Comparison of ENCODE assay signal across 9 cellular contexts in the genomic region with DNA sequence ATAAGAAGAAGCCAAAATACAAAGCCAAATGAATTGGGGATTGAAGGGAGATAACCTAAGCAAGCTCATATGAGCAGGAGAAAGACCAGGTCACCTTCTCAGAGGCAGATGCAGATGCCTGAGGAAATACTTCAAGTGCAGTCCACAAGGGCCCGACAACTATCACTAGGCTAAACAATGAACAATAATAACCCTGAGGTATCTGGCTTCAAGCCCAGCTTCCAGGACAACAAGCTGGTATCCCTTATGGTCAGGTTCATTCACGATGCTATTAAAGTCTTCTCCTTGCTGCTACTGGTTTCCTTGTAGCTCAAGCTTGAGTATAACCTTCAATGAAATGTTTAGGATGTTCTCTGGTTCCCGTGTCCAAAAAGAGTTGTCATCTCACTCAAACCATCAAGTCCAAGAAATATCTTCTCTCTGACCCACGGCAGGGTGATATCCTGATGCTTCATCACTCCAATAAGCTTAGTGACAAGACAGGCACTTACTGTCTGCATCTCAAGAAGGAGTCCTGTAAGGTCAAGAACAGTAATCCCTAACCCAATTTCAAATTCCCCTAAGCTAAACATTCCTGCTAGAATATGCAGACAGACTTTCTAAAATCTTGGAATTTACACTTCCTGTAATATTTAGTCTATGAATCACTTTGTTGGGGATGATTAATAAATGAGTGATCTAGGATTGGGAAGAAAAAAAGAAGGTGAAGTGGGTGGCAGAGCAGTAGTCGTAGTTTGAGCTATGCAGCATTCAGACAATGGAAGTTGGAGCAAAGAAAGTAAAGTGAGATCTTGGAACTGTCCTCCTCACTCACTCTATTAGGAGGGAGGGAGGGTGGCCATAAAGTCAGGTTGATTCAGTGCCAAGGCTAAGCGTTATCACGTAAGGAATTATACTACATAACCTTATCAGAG. TPM values are rescaled to one million over a fixed set of nuclear protein-coding genes. Genes with fewer than 3 reads are reported as not detected.
A peak's percentile ranks its signal among the peaks of the same experiment; 100 is the strongest.
DNase-seq lines count a peak whose midpoint lies in the region; ATAC-seq and TF ChIP-seq lines count a peak whose summit lies in the region.
"Had no signal": no experiment of that assay in that cellular context is flagged by ENCODE, and none has a peak within 500 bp of the region (broad histone marks: within the 10 kb centered on the region; RNA-seq: fewer than 3 reads in every experiment).

No MANE protein-coding gene starts in this region.

- DNase-seq in GM04503 (ENCODE audit: low read depth) (peak; percentile 62), NCI-H2196 treated with DMSO at 0.1 percent for 48 hours (lab: John Stamatoyannopoulos, UW; ENCODE audit: unreplicated experiment) (peak; percentile 58), cerebellum (ENCODE audit: low spot score) (peak; percentile 63), omental fat pad (ENCODE audit: low spot score) (no peak), SKM-1 (lab: John Stamatoyannopoulos, UW; ENCODE audit: unreplicated experiment) (no peak)
- no peak for DNase-seq in stimulated activated CD4-positive, alpha-beta T cell treated with anti-CD3 and anti-CD28 coated beads, Interleukin-15, amount 100 ng/mL, for 24 hours
- DNase-seq: activated T-cell treated with anti-CD3 and anti-CD28 coated beads, Interleukin-2, amount 50 U/mL, for 72 hours; right lobe of liver had no signal

- TF ChIP-seq CTCF in omental fat pad (IDR thresholded peaks at IDR 0.05): no peak

- ATAC-seq in omental fat pad (ENCODE audit: low FRiP score) (peak; percentile 78), GM21515 (IDR thresholded peaks at IDR 0.05; ENCODE audit: unreplicated experiment) (no peak)
- ATAC-seq: activated T-cell treated with anti-CD3 and anti-CD28 coated beads, Interleukin-2, amount 50 U/mL, for 72 hours had no signal

RNA-seq across cellular contexts. Expression of gene CHN1, which starts 33.1 kb away (rescaled TPM):
- 37.3 TPM for total RNA-seq in cerebellum
- total RNA-seq in omental fat pad: 10 to 100 TPM in 1 of 4 donors, 1 to 10 TPM in 3; 6.4 to 23.8 (median 8.7) TPM

Comparison
In these comparisons a context has a peak if more than half of its experiments do, and no peak if none do; other contexts are left out.
1. DNase-seq: peak in GM04503 (single experiment), NCI-H2196 treated with DMSO at 0.1 percent for 48 hours (single experiment) and cerebellum (single experiment); none in omental fat pad (single experiment), SKM-1 (single experiment) and stimulated activated CD4-positive, alpha-beta T cell treated with anti-CD3 and anti-CD28 coated beads, Interleukin-15, amount 100 ng/mL, for 24 hours (single experiment).